In genomic region chr5:130279386-130279785, GRCh38 we compare ENCODE assay signal across 13 cellular contexts.
"Had no signal": no experiment of that assay in that cellular context is flagged by ENCODE, and none has a peak within 500 bp of the region (broad histone marks: within the 10 kb centered on the region; RNA-seq: fewer than 3 reads in every experiment).

No MANE protein-coding gene starts in this region.

- H3K36me3 ChIP-seq: pancreas, thyroid gland, uterus had no signal

- H3K4me3 Mint-ChIP-seq: activated naive CD4-positive, alpha-beta T cell treated with anti-CD3 and anti-CD28 coated beads, Interleukin-2, amount 50 U/mL, for 24 hours; neural crest cell had no signal

- H3K9me3 Mint-ChIP-seq: activated naive CD4-positive, alpha-beta T cell treated with anti-CD3 and anti-CD28 coated beads, Interleukin-2, amount 50 U/mL, for 24 hours; neural crest cell had no signal

- H3K4me3 ChIP-seq: pancreas, thyroid gland, uterus had no signal

- DNase-seq: activated CD4-positive, alpha-beta T cell treated with anti-CD3 and anti-CD28 coated beads, Interleukin-2, amount 50 U/mL, for 4 hours; activated T-cell treated with anti-CD3 and anti-CD28 coated beads, Interleukin-2, amount 50 U/mL, for 1 hour; amniotic stem cell; hypothalamus; pancreas; stimulated activated CD4-positive, alpha-beta T cell treated with anti-CD3 and anti-CD28 coated beads, Interleukin-4, amount 100 ng/mL, for 1 hour; stimulated activated CD8-positive, alpha-beta memory T cell treated with anti-CD3 and anti-CD28 coated beads, Interleukin-4, amount 100 ng/mL, for 48 hours; stimulated activated naive CD8-positive, alpha-beta T cell treated with anti-CD3 and anti-CD28 coated beads, Interleukin-15, Interleukin-2, amounts not matched to agents 100 U/mL and 50 U/mL, for 24 hours; T-helper 2 cell; thyroid gland; uterus had no signal

- H3K27ac Mint-ChIP-seq: activated naive CD4-positive, alpha-beta T cell treated with anti-CD3 and anti-CD28 coated beads, Interleukin-2, amount 50 U/mL, for 24 hours had no signal

- H3K9me3 ChIP-seq: pancreas, thyroid gland, uterus had no signal

- H3K4me1 Mint-ChIP-seq: activated naive CD4-positive, alpha-beta T cell treated with anti-CD3 and anti-CD28 coated beads, Interleukin-2, amount 50 U/mL, for 24 hours; neural crest cell had no signal

- H3K27me3 ChIP-seq: pancreas, thyroid gland, uterus had no signal

- H3K36me3 Mint-ChIP-seq: activated naive CD4-positive, alpha-beta T cell treated with anti-CD3 and anti-CD28 coated beads, Interleukin-2, amount 50 U/mL, for 24 hours had no signal

- H3K27ac ChIP-seq: thyroid gland, uterus had no signal

- H3K4me1 ChIP-seq: thyroid gland, uterus had no signal
